In genomic region chr3:27596920-27597319, GRCh38 we compare ENCODE assay signal across 14 cellular contexts.
DNase-seq lines count a peak whose midpoint lies in the region; ATAC-seq and TF ChIP-seq lines count a peak whose summit lies in the region.
"Had no signal": no experiment of that assay in that cellular context is flagged by ENCODE, and none has a peak within 500 bp of the region (broad histone marks: within the 10 kb centered on the region; RNA-seq: fewer than 3 reads in every experiment).

No MANE protein-coding gene starts in this region.

- no peaks in the 10 kb centered on the region for H3K36me3 Mint-ChIP-seq in chondrocyte (ENCODE audit: low read depth)
- H3K36me3 Mint-ChIP-seq in stimulated activated memory B cell treated with anti-CD40 and anti-IgM and Interleukin-4, amounts not matched to agents 10 μg/mL and 1 μg/mL and 100 μg/mL, for 72 hours: no peaks in the 10 kb centered on the region

- peak; percentile 18 for ATAC-seq in GM19035 (IDR thresholded peaks at IDR 0.05; ENCODE audit: unreplicated experiment)
- peak; percentile 8 for ATAC-seq in HG03565 (IDR thresholded peaks at IDR 0.05; ENCODE audit: unreplicated experiment)
- ATAC-seq in stimulated activated memory B cell treated with anti-CD40 and anti-IgM and Interleukin-4, amounts not matched to agents 10 μg/mL and 1 μg/mL and 100 μg/mL, for 72 hours: peak; percentile 63
- ATAC-seq in GM21825 (IDR thresholded peaks at IDR 0.05; ENCODE audit: unreplicated experiment): no peak

- H3K27ac Mint-ChIP-seq in chondrocyte (ENCODE audit: unreplicated experiment): peak overlapping the region; percentile 37
- H3K27ac Mint-ChIP-seq in stimulated activated memory B cell treated with anti-CD40 and anti-IgM and Interleukin-4, amounts not matched to agents 10 μg/mL and 1 μg/mL and 100 μg/mL, for 72 hours: peak overlapping the region; percentile 85
- H3K27ac Mint-ChIP-seq: activated T-helper 1 cell treated with anti-CD3 and anti-CD28 coated beads, Interleukin-12 subunit alpha, Interleukin-12 subunit beta, Interleukin-2, Interleukin-4 antibody, amounts not matched to agents 30 ng/mL and 10 ng/mL and 1 ng/mL, durations not matched to agents 14 hours and 24 hours and 36 hours; H9 had no signal

- H3K4me1 Mint-ChIP-seq in chondrocyte (ENCODE audit: low read depth): peaks cover 24% of the 10 kb centered on the region
- H3K4me1 Mint-ChIP-seq in stimulated activated memory B cell treated with anti-CD40 and anti-IgM and Interleukin-4, amounts not matched to agents 10 μg/mL and 1 μg/mL and 100 μg/mL, for 72 hours: peaks cover 26% of the 10 kb centered on the region

- DNase-seq in chondrocyte (ENCODE audit: low spot score): no peak
- no peak for DNase-seq in DMS53 treated with DMSO at 0.1 percent for 48 hours (lab: John Stamatoyannopoulos, UW; ENCODE audit: unreplicated experiment)
- DNase-seq in HUDEP-2 (lab: John Stamatoyannopoulos, UW; ENCODE audit: unreplicated experiment in 76 of 76): no peak
- no peak for DNase-seq in activated T-cell treated with anti-CD3 and anti-CD28 coated beads for 4 hours
- DNase-seq: DMS 273 treated with DMSO at 0.1 percent for 48 hours, glutamatergic neuron, H9, NCI-H2029 had no signal

- TF ChIP-seq CTCF in chondrocyte (IDR thresholded peaks at IDR 0.05): no peak

- no peaks in the 10 kb centered on the region for H3K27me3 Mint-ChIP-seq in chondrocyte (ENCODE audit: low read depth)
- no peaks in the 10 kb centered on the region for H3K27me3 Mint-ChIP-seq in stimulated activated memory B cell treated with anti-CD40 and anti-IgM and Interleukin-4, amounts not matched to agents 10 μg/mL and 1 μg/mL and 100 μg/mL, for 72 hours
- H3K27me3 Mint-ChIP-seq: central memory CD8-positive, alpha-beta T cell had no signal

- no peak overlapping the region for H3K4me3 Mint-ChIP-seq in chondrocyte (ENCODE audit: unreplicated experiment)
- H3K4me3 Mint-ChIP-seq in stimulated activated memory B cell treated with anti-CD40 and anti-IgM and Interleukin-4, amounts not matched to agents 10 μg/mL and 1 μg/mL and 100 μg/mL, for 72 hours: no peak overlapping the region
- H3K4me3 Mint-ChIP-seq: activated T-helper 1 cell treated with anti-CD3 and anti-CD28 coated beads, Interleukin-12 subunit alpha, Interleukin-12 subunit beta, Interleukin-2, Interleukin-4 antibody, amounts not matched to agents 30 ng/mL and 10 ng/mL and 1 ng/mL, durations not matched to agents 14 hours and 24 hours and 36 hours; central memory CD8-positive, alpha-beta T cell; H9 had no signal

- H3K9me3 Mint-ChIP-seq in chondrocyte (ENCODE audit: low read depth): no peaks in the 10 kb centered on the region
- H3K9me3 Mint-ChIP-seq in stimulated activated memory B cell treated with anti-CD40 and anti-IgM and Interleukin-4, amounts not matched to agents 10 μg/mL and 1 μg/mL and 100 μg/mL, for 72 hours: peaks cover under 1% of the 10 kb centered on the region
- H3K9me3 Mint-ChIP-seq: H9 had no signal
